ENCODE assay signal across 25 cellular contexts in genomic region chr2:44674473-44675299, GRCh38.
DNase-seq lines count a peak whose midpoint lies in the region; ATAC-seq, FAIRE-seq and TF ChIP-seq lines count a peak whose summit lies in the region.
"Had no signal": no experiment of that assay in that cellular context is flagged by ENCODE, and none has a peak within 500 bp of the region (broad histone marks: within the 10 kb centered on the region; RNA-seq: fewer than 3 reads in every experiment).

No MANE protein-coding gene starts in this region.

- TF ChIP-seq POLR2A in HepG2 (IDR thresholded peaks at IDR 0.05; ENCODE audit: insufficient read depth in 1 of 2, low read depth in 2 of 2, low read length in 2 of 2) (no peak), right lobe of liver (IDR thresholded peaks at IDR 0.05) (no peak)

- 52% methylated on average over 4 of the region's 4 CpGs for WGBS in HepG2 (ENCODE audit: low lambda C conversion rate)
- 51% methylated on average over 4 of the region's 4 CpGs for WGBS in right lobe of liver (ENCODE audit: insufficient coverage, low coverage, low lambda C conversion rate, missing lambda C conversion rate)

- intact Hi-C loops in HepG2 (cut with micrococcal nuclease; ENCODE audit: unreplicated experiment), result no loop called here
- intact Hi-C loops in right lobe of liver (cut with DNase I), result no loop called here

- ATAC-seq in HepG2 (no peak), right lobe of liver (no peak), HG03135 (IDR thresholded peaks at IDR 0.05; ENCODE audit: unreplicated experiment) (no peak)
- ATAC-seq: activated T-helper 17 cell treated with anti-CD3 and anti-CD28 coated beads, Interleukin-2, amount 50 U/mL, for 72 hours; K562; upper lobe of right lung had no signal

- TF ChIP-seq EP300 in HepG2 (IDR thresholded peaks at IDR 0.05; ENCODE audit: low read depth in 2 of 2, low read length in 2 of 2) (no peak), HepG2 (CRISPR knock-in tag; IDR thresholded peaks at IDR 0.05; ENCODE audit: borderline replicate concordance) (no peak)

- peaks cover 45% of the 10 kb centered on the region for H3K27me3 Mint-ChIP-seq in nephron progenitor cell (ENCODE audit: low read depth, poor library complexity)
- H3K27me3 Mint-ChIP-seq: activated naive CD8-positive, alpha-beta T cell treated with anti-CD3 and anti-CD28 coated beads for 36 hours; activated T-helper 17 cell treated with anti-CD3 and anti-CD28 coated beads, Interleukin-2, amount 50 U/mL, for 72 hours had no signal

- POLR2A ChIA-PET in HepG2 (lab: Yijun Ruan, JAX), result no interaction called here

- no peak overlapping the region for H3K4me3 Mint-ChIP-seq in nephron progenitor cell
- H3K4me3 Mint-ChIP-seq: activated naive CD8-positive, alpha-beta T cell treated with anti-CD3 and anti-CD28 coated beads for 36 hours; activated T-helper 17 cell treated with anti-CD3 and anti-CD28 coated beads, Interleukin-2, amount 50 U/mL, for 72 hours; CD14-positive monocyte had no signal

- no peaks in the 10 kb centered on the region for H3K36me3 Mint-ChIP-seq in nephron progenitor cell (ENCODE audit: low read depth)
- H3K36me3 Mint-ChIP-seq: activated naive CD8-positive, alpha-beta T cell treated with anti-CD3 and anti-CD28 coated beads for 36 hours; CD14-positive monocyte had no signal

- no peaks in the 10 kb centered on the region for H3K9me3 Mint-ChIP-seq in nephron progenitor cell
- H3K9me3 Mint-ChIP-seq: activated naive CD8-positive, alpha-beta T cell treated with anti-CD3 and anti-CD28 coated beads for 36 hours; activated T-helper 17 cell treated with anti-CD3 and anti-CD28 coated beads, Interleukin-2, amount 50 U/mL, for 72 hours; CD14-positive monocyte had no signal

- in situ Hi-C loops in HepG2 (cut with HindIII; ENCODE audit: extremely low pct_ligation_motif_present, low pct_unique_long_range_greater_than_20kb), result no loop called here

- H2AFZ ChIP-seq in HepG2 (ENCODE audit: low read length), result no peak overlapping the region
- no peak overlapping the region for H2AFZ ChIP-seq in parathyroid adenoma

- no peak for TF ChIP-seq CTCF in HepG2 (CRISPR knock-in tag; IDR thresholded peaks at IDR 0.05)
- TF ChIP-seq CTCF in right lobe of liver (IDR thresholded peaks at IDR 0.05), result no peak
- no peak for TF ChIP-seq CTCF in parathyroid adenoma (IDR thresholded peaks at IDR 0.05)
- no peak for TF ChIP-seq CTCF in nephron progenitor cell (IDR thresholded peaks at IDR 0.05)

- CTCF ChIA-PET in HepG2 (lab: Yijun Ruan, JAX; ENCODE audit: low intra/inter-chr PET ratio, low total read pairs), result no interaction called here

- H3K4me1 Mint-ChIP-seq in nephron progenitor cell, result no peaks in the 10 kb centered on the region
- H3K4me1 Mint-ChIP-seq: activated T-helper 17 cell treated with anti-CD3 and anti-CD28 coated beads, Interleukin-2, amount 50 U/mL, for 72 hours; CD14-positive monocyte had no signal

- H3K9ac ChIP-seq in HepG2 (ENCODE audit: insufficient read depth, low read depth, low read length), result no peak overlapping the region
- H3K9ac ChIP-seq in parathyroid adenoma, result no peak overlapping the region

- H3K4me2 ChIP-seq in HepG2 (ENCODE audit: low read depth, low read length) (no peak overlapping the region), parathyroid adenoma (ENCODE audit: low read length) (peak overlapping the region; percentile 15)

- H3K79me2 ChIP-seq in HepG2 (ENCODE audit: insufficient read depth, low read length) (no peaks in the 10 kb centered on the region), parathyroid adenoma (no peaks in the 10 kb centered on the region)

- H3K4me1 ChIP-seq in HepG2 (ENCODE audit: insufficient read depth, low read length) (no peaks in the 10 kb centered on the region), right lobe of liver (no peaks in the 10 kb centered on the region), parathyroid adenoma (peaks cover 4% of the 10 kb centered on the region)
- H3K4me1 ChIP-seq: upper lobe of right lung had no signal

- no peak overlapping the region for H3K27ac ChIP-seq in HepG2 (ENCODE audit: extremely low read length, insufficient read depth, low read length)
- no peak overlapping the region for H3K27ac ChIP-seq in right lobe of liver
- no peak overlapping the region for H3K27ac ChIP-seq in parathyroid adenoma
- H3K27ac ChIP-seq: RWPE1, SK-N-MC, upper lobe of right lung had no signal

- H4K20me1 ChIP-seq in HepG2 (ENCODE audit: insufficient read depth, low read length), result no peaks in the 10 kb centered on the region

- no peaks in the 10 kb centered on the region for H3K36me3 ChIP-seq in HepG2 (replicated peaks in 1 of 2; ENCODE audit: control insufficient read depth in 1 of 2, insufficient read depth in 2 of 2, low read length in 2 of 2)
- no peaks in the 10 kb centered on the region for H3K36me3 ChIP-seq in right lobe of liver
- H3K36me3 ChIP-seq in parathyroid adenoma (ENCODE audit: control insufficient read depth, insufficient read depth, low read length), result no peaks in the 10 kb centered on the region
- H3K36me3 ChIP-seq: upper lobe of right lung had no signal

- H3K9me3 ChIP-seq in HepG2 (ENCODE audit: low read length) (no peaks in the 10 kb centered on the region), right lobe of liver (no peaks in the 10 kb centered on the region), parathyroid adenoma (ENCODE audit: control insufficient read depth, low read length) (no peaks in the 10 kb centered on the region)
- H3K9me3 ChIP-seq: upper lobe of right lung had no signal

- H3K4me3 ChIP-seq in HepG2 (replicated peaks in 1 of 3; ENCODE audit: insufficient read depth in 1 of 3, low read depth in 2 of 3, low read length in 3 of 3), result no peak overlapping the region
- no peak overlapping the region for H3K4me3 ChIP-seq in right lobe of liver
- no peak overlapping the region for H3K4me3 ChIP-seq in Jurkat, Clone E6-1 (ENCODE audit: low read length)
- no peak overlapping the region for H3K4me3 ChIP-seq in parathyroid adenoma (ENCODE audit: low read depth, low read length)
- H3K4me3 ChIP-seq: K562, SK-N-MC, upper lobe of right lung had no signal

- H3K27ac Mint-ChIP-seq in nephron progenitor cell, result no peak overlapping the region
- H3K27ac Mint-ChIP-seq: activated naive CD8-positive, alpha-beta T cell treated with anti-CD3 and anti-CD28 coated beads for 36 hours; activated T-helper 17 cell treated with anti-CD3 and anti-CD28 coated beads, Interleukin-2, amount 50 U/mL, for 72 hours; CD14-positive monocyte had no signal

- DNase-seq in HepG2 (ENCODE audit: low spot score) (no peak), right lobe of liver (no peak), RPMI8226 (peak; percentile 74), glomerular visceral epithelial cell (ENCODE audit: extremely low spot score) (no peak), nephron progenitor cell (no peak)
- peak; percentile 75 for DNase-seq in Jurkat, Clone E6-1 (ENCODE audit: low read depth, low spot score)
- DNase-seq: activated CD4-positive, alpha-beta T cell treated with anti-CD3 and anti-CD28 coated beads, Interleukin-2, amount 50 U/mL, for 1 hour; activated CD8-positive, alpha-beta memory T cell treated with anti-CD3 and anti-CD28 coated beads, Interleukin-2, amount 50 U/mL, for 4 hours; activated naive CD8-positive, alpha-beta T cell treated with anti-CD3 and anti-CD28 coated beads for 36 hours; EL; NCI-H187 treated with DMSO at 0.1 percent for 48 hours; NCI-H446; small intestine; stimulated activated CD4-positive, alpha-beta T cell treated with anti-CD3 and anti-CD28 coated beads, Interleukin-1b, Interleukin-23, amount 100 ng/mL, for 48 hours; substantia nigra; upper lobe of right lung had no signal

- BruUV-seq in HepG2 (replicated peaks; lab: Mats Ljungman, UMichigan), result no TSS peak

- H3K27me3 ChIP-seq in HepG2 (ENCODE audit: control insufficient read depth in 1 of 2, insufficient read depth in 2 of 2, low read length in 2 of 2), result no peaks in the 10 kb centered on the region
- H3K27me3 ChIP-seq in right lobe of liver, result no peaks in the 10 kb centered on the region
- H3K27me3 ChIP-seq in parathyroid adenoma (ENCODE audit: control insufficient read depth, insufficient read depth, low read length), result no peaks in the 10 kb centered on the region
- H3K27me3 ChIP-seq: upper lobe of right lung had no signal

- no peak for TF ChIP-seq RAD21 in HepG2 (CRISPR knock-in tag; IDR thresholded peaks at IDR 0.05)

- no peak for FAIRE-seq in HepG2 (lab: Jason Lieb, UNC)
- FAIRE-seq: D721Med, endothelial cell of umbilical vein, K562, small intestine had no signal

TF ChIP-seq in HepG2, 621 proteins besides CTCF, POLR2A, EP300 and RAD21:
- TF ChIP-seq CBFB (CRISPR knock-in tag; IDR thresholded peaks at IDR 0.05) (no peak), MAFF (IDR thresholded peaks at IDR 0.05; ENCODE audit: low read depth, low read length) (0 out of 2 replicates have a peak, but pooled peaks have one; percentile 6)

Comparison
In these comparisons a context has a peak if more than half of its experiments do, and no peak if none do; other contexts are left out.
1. DNase-seq: peak in Jurkat, Clone E6-1 (single experiment) and RPMI8226 (single experiment); none in HepG2 (single experiment), right lobe of liver (0 of 3), glomerular visceral epithelial cell (single experiment) and nephron progenitor cell (single experiment).